Comparison of ENCODE assay signal across 16 cellular contexts in the genomic region with DNA sequence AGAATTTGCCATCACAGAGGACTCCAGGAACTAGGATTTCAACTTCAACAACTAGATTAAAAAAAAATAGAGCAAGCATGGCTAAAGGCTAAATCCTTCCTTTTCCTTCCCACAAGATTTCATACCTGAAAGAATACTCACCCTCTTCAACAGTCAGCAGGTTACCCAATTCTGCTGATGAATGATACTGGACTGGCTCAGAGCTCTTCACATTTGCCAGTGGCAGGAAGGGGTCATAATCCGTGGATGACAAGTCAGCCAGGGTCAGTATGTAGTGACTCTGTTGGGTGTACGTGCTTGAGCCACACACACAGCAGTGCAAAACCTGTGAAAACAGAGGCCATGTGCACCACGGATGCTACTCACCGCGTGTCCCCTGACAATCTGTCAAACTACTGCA.
DNase-seq lines count a peak whose midpoint lies in the region; ATAC-seq and TF ChIP-seq lines count a peak whose summit lies in the region.
"Had no signal": no experiment of that assay in that cellular context is flagged by ENCODE, and none has a peak within 500 bp of the region (broad histone marks: within the 10 kb centered on the region; RNA-seq: fewer than 3 reads in every experiment).

No MANE protein-coding gene starts in this region.

- H2BK120ac ChIP-seq in mesenchymal stem cell (ENCODE audit: low read depth, low read length), result no peak overlapping the region

- no peak for ATAC-seq in GM21825 (IDR thresholded peaks at IDR 0.05; ENCODE audit: unreplicated experiment)
- ATAC-seq: mucosa of descending colon had no signal

- H3K27ac ChIP-seq in Karpas-422 (ENCODE audit: low read length), result no peak overlapping the region
- H3K27ac ChIP-seq in epithelial cell of prostate, result peak overlapping the region; percentile 65
- no peak overlapping the region for H3K27ac ChIP-seq in mesenchymal stem cell (ENCODE audit: low read length, poor library complexity, severe bottlenecking)
- H3K27ac ChIP-seq in colonic mucosa, result no peak overlapping the region
- H3K27ac ChIP-seq: testis had no signal

- H3K4me1 ChIP-seq in Karpas-422 (ENCODE audit: low read length) (no peaks in the 10 kb centered on the region), mesenchymal stem cell (ENCODE audit: control insufficient read depth, insufficient read depth, low read depth, low read length) (peaks cover 2% of the 10 kb centered on the region), colonic mucosa (no peaks in the 10 kb centered on the region)

- no peak overlapping the region for H4K91ac ChIP-seq in mesenchymal stem cell (ENCODE audit: low read length)

- no peak overlapping the region for H2BK15ac ChIP-seq in mesenchymal stem cell (ENCODE audit: low read depth, poor library complexity, severe bottlenecking)

- H3K9me3 ChIP-seq in Karpas-422 (ENCODE audit: low read length), result no peaks in the 10 kb centered on the region
- H3K9me3 ChIP-seq in mesenchymal stem cell (ENCODE audit: control insufficient read depth, low read length), result no peaks in the 10 kb centered on the region
- H3K9me3 ChIP-seq in colonic mucosa, result no peaks in the 10 kb centered on the region
- H3K9me3 ChIP-seq: mucosa of descending colon, testis had no signal

- intact Hi-C loops in colonic mucosa (cut with DNase I) (no loop called here), head of caudate nucleus (cut with DNase I) (no loop called here)

- H3K4me2 ChIP-seq in Karpas-422 (ENCODE audit: low read depth, low read length, poor library complexity, severe bottlenecking) (no peak overlapping the region), mesenchymal stem cell (ENCODE audit: low read length, poor library complexity, severe bottlenecking) (no peak overlapping the region)

- H3K4ac ChIP-seq in mesenchymal stem cell (ENCODE audit: low read depth in 1 of 2, low read length in 2 of 2), result no peak overlapping the region

- no peak overlapping the region for H3K9ac ChIP-seq in Karpas-422 (ENCODE audit: low read length)
- no peak overlapping the region for H3K9ac ChIP-seq in mesenchymal stem cell (ENCODE audit: low read length)
- no peak overlapping the region for H3K9ac ChIP-seq in colonic mucosa (ENCODE audit: low read depth in 2 of 2, low read length in 2 of 2)

- H2AFZ ChIP-seq in Karpas-422 (ENCODE audit: low read length) (no peak overlapping the region), mesenchymal stem cell (ENCODE audit: low read depth, low read length) (no peak overlapping the region)

- no peak overlapping the region for H2BK5ac ChIP-seq in mesenchymal stem cell (ENCODE audit: low read depth, low read length, poor library complexity, severe bottlenecking)

- no peak overlapping the region for H3K23ac ChIP-seq in mesenchymal stem cell (ENCODE audit: low read length in 2 of 2)

- H3K18ac ChIP-seq in mesenchymal stem cell (ENCODE audit: low read depth in 1 of 2, low read length in 2 of 2), result no peak overlapping the region

- TF ChIP-seq CTCF in colonic mucosa (IDR thresholded peaks at IDR 0.05), result no peak

- H3K36me3 ChIP-seq in Karpas-422 (ENCODE audit: insufficient read depth, low read length) (no peaks in the 10 kb centered on the region), mesenchymal stem cell (ENCODE audit: control insufficient read depth in 1 of 2, insufficient read depth in 2 of 2, low read depth in 1 of 2, low read length in 2 of 2) (peaks cover 0 to 5% of the 10 kb centered on the region in 2 experiments), colonic mucosa (no peaks in the 10 kb centered on the region)

- H3K27me3 ChIP-seq in Karpas-422 (ENCODE audit: low read length) (no peaks in the 10 kb centered on the region), mesenchymal stem cell (ENCODE audit: control insufficient read depth in 1 of 2, insufficient read depth in 1 of 2, low read length in 2 of 2) (no peaks in the 10 kb centered on the region), colonic mucosa (no peaks in the 10 kb centered on the region)
- H3K27me3 ChIP-seq: testis had no signal

- H4K20me1 ChIP-seq in Karpas-422 (ENCODE audit: insufficient read depth, low read depth, low read length), result no peaks in the 10 kb centered on the region

- no peak overlapping the region for H2AK5ac ChIP-seq in mesenchymal stem cell (ENCODE audit: low read length, severe bottlenecking)

- H3K9me2 ChIP-seq in Karpas-422 (replicated peaks; ENCODE audit: insufficient read depth, low read length), result no peaks in the 10 kb centered on the region

- H3K4me3 ChIP-seq in Karpas-422 (ENCODE audit: low read length), result no peak overlapping the region
- H3K4me3 ChIP-seq in mesenchymal stem cell (ENCODE audit: insufficient read depth in 1 of 2, low read depth in 1 of 2, low read length in 2 of 2), result no peak overlapping the region
- no peak overlapping the region for H3K4me3 ChIP-seq in colonic mucosa
- H3K4me3 ChIP-seq: mucosa of descending colon, testis had no signal

- no peak overlapping the region for H3K14ac ChIP-seq in mesenchymal stem cell (ENCODE audit: low read length in 2 of 2)

- H4K8ac ChIP-seq in mesenchymal stem cell (ENCODE audit: low read length), result no peak overlapping the region

- H3K79me2 ChIP-seq in Karpas-422 (ENCODE audit: low read length), result no peaks in the 10 kb centered on the region

- 90% methylated on average over 5 of the region's 5 CpGs for WGBS in mesenchymal stem cell

- no peaks in the 10 kb centered on the region for H3K79me1 ChIP-seq in mesenchymal stem cell (replicated peaks; ENCODE audit: low read length, poor library complexity, severe bottlenecking)

- DNase-seq in Daoy (ENCODE audit: low read depth) (peak; percentile 7), Karpas-422 (peak; percentile 14), epithelial cell of prostate (ENCODE audit: low read depth, low spot score) (peak; percentile 73), mesenchymal stem cell (peak; percentile 69), colonic mucosa (no peak), head of caudate nucleus (no peak)
- DNase-seq in activated T-cell treated with anti-CD3 and anti-CD28 coated beads, Interleukin-2, amount 50 U/mL, for 1 hour, result no peak
- DNase-seq: activated CD8-positive, alpha-beta memory T cell treated with anti-CD3 and anti-CD28 coated beads, Interleukin-2, amount 50 U/mL, for 4 hours; activated naive CD8-positive, alpha-beta T cell treated with anti-CD3 and anti-CD28 coated beads, Interleukin-2, amount 10 ng/mL, durations not matched to agents 7 days and 5 days; AML-193; mucosa of descending colon; NCI-H1092 treated with DMSO at 0.1 percent for 48 hours; NCI-H446; posterior cingulate gyrus; testis had no signal

- no peak overlapping the region for H2BK12ac ChIP-seq in mesenchymal stem cell (ENCODE audit: low read length in 2 of 2)

Comparison
In these comparisons a context has a peak if more than half of its experiments do, and no peak if none do; other contexts are left out.
1. DNase-seq: peak in Daoy (single experiment), Karpas-422 (single experiment), epithelial cell of prostate (single experiment) and mesenchymal stem cell (single experiment); none in activated T-cell treated with anti-CD3 and anti-CD28 coated beads, Interleukin-2, amount 50 U/mL, for 1 hour (single experiment), colonic mucosa (single experiment) and head of caudate nucleus (0 of 42).